13 cellular contexts compared by ENCODE assay signal in genomic region chr2:100394111-100394641, GRCh38. TPM values are rescaled to one million over a fixed set of nuclear protein-coding genes. Genes with fewer than 3 reads are reported as not detected.
DNase-seq lines count a peak whose midpoint lies in the region; ATAC-seq and TF ChIP-seq lines count a peak whose summit lies in the region.
"Had no signal": no experiment of that assay in that cellular context is flagged by ENCODE, and none has a peak within 500 bp of the region (broad histone marks: within the 10 kb centered on the region; RNA-seq: fewer than 3 reads in every experiment).

No MANE protein-coding gene starts in this region.

- TF ChIP-seq POLR2A in esophagus squamous epithelium (IDR thresholded peaks at IDR 0.05), result no peak

- no peak overlapping the region for H4K8ac ChIP-seq in neuronal stem cell (ENCODE audit: low read depth, low read length)

- no peak overlapping the region for H3K14ac ChIP-seq in neuronal stem cell (ENCODE audit: low read length)

- no peak overlapping the region for H2BK120ac ChIP-seq in neuronal stem cell (ENCODE audit: low read depth, low read length)

- no peaks in the 10 kb centered on the region for H3K4me1 ChIP-seq in neuronal stem cell (ENCODE audit: control insufficient read depth in 2 of 2, insufficient read depth in 1 of 2, low read depth in 1 of 2, low read length in 2 of 2)
- no peaks in the 10 kb centered on the region for H3K4me1 ChIP-seq in esophagus squamous epithelium
- H3K4me1 ChIP-seq: A549, prostate gland had no signal

- H3K18ac ChIP-seq in neuronal stem cell (ENCODE audit: low read length), result no peak overlapping the region

- no peak overlapping the region for H2BK15ac ChIP-seq in neuronal stem cell (ENCODE audit: low read length)

- no peaks in the 10 kb centered on the region for H3K27me3 ChIP-seq in neuronal stem cell (ENCODE audit: control insufficient read depth in 3 of 3, insufficient read depth in 3 of 3, low read depth in 1 of 3, low read length in 3 of 3)
- no peaks in the 10 kb centered on the region for H3K27me3 ChIP-seq in esophagus squamous epithelium

- no peaks in the 10 kb centered on the region for H3K79me1 ChIP-seq in neuronal stem cell (ENCODE audit: low read depth, low read length)

- TF ChIP-seq CTCF in esophagus squamous epithelium (IDR thresholded peaks at IDR 0.05), result no peak

- DNase-seq in activated CD4-positive, CD25-positive, alpha-beta regulatory T cell treated with anti-CD3 and anti-CD28 coated beads, Interleukin-2, amount 50 U/mL, for 72 hours, result no peak
- peak; percentile 18 for DNase-seq in retina
- no peak for DNase-seq in neuronal stem cell (ENCODE audit: low spot score)
- DNase-seq in NCI-H345 (lab: John Stamatoyannopoulos, UW), result no peak
- DNase-seq in esophagus squamous epithelium (lab: John Stamatoyannopoulos, UW), result no peak
- DNase-seq: activated naive CD4-positive, alpha-beta T cell treated with anti-CD3 and anti-CD28 coated beads for 36 hours; NCI-H510A treated with DMSO at 0.1 percent for 48 hours; T1000 had no signal

- H4K91ac ChIP-seq in neuronal stem cell (ENCODE audit: low read depth, low read length, poor library complexity), result no peak overlapping the region

- H3K4me3 ChIP-seq in neuronal stem cell (ENCODE audit: low read length in 2 of 2) (no peak overlapping the region), esophagus squamous epithelium (no peak overlapping the region)
- H3K4me3 ChIP-seq: A549, prostate gland had no signal

- no peak overlapping the region for H3K4ac ChIP-seq in neuronal stem cell (ENCODE audit: low read length)

- H2BK5ac ChIP-seq in neuronal stem cell (ENCODE audit: low read length), result no peak overlapping the region

- H3K27ac ChIP-seq in neuronal stem cell (replicated peaks; ENCODE audit: low read length), result no peak overlapping the region
- H3K27ac ChIP-seq in esophagus squamous epithelium, result no peak overlapping the region
- H3K27ac ChIP-seq: A549, prostate gland had no signal

- H3K9ac ChIP-seq in neuronal stem cell (ENCODE audit: low read depth, low read length, poor library complexity), result no peak overlapping the region

- H2BK12ac ChIP-seq in neuronal stem cell (ENCODE audit: low read length), result no peak overlapping the region

- H2AK5ac ChIP-seq in neuronal stem cell (ENCODE audit: low read depth, low read length), result no peak overlapping the region

- no peak overlapping the region for H2AFZ ChIP-seq in neuronal stem cell (ENCODE audit: low read length)

- H3K36me3 ChIP-seq in neuronal stem cell (replicated peaks in 1 of 2; ENCODE audit: control insufficient read depth in 2 of 2, insufficient read depth in 2 of 2, low read length in 2 of 2), result peaks cover 29 to 79% of the 10 kb centered on the region in 2 donors
- peaks cover 0 to 30% (median 0%) of the 10 kb centered on the region in 3 donors for H3K36me3 ChIP-seq in esophagus squamous epithelium
- H3K36me3 ChIP-seq: prostate gland had no signal

- H3K9me3 ChIP-seq in neuronal stem cell (replicated peaks in 1 of 2; ENCODE audit: control insufficient read depth in 2 of 2, insufficient read depth in 1 of 2, low read depth in 1 of 2, low read length in 2 of 2), result no peaks in the 10 kb centered on the region
- no peaks in the 10 kb centered on the region for H3K9me3 ChIP-seq in esophagus squamous epithelium
- H3K9me3 ChIP-seq: A549, prostate gland had no signal

- H3K4me2 ChIP-seq in neuronal stem cell (ENCODE audit: insufficient read depth, low read length, poor library complexity, severe bottlenecking), result no peak overlapping the region
- H3K4me2 ChIP-seq: A549 had no signal

- intact Hi-C loops in esophagus squamous epithelium (cut with DNase I), result no loop called here

- no peak overlapping the region for H3K23ac ChIP-seq in neuronal stem cell (ENCODE audit: low read depth, low read length, poor library complexity)

- ATAC-seq in activated CD4-positive, CD25-positive, alpha-beta regulatory T cell treated with anti-CD3 and anti-CD28 coated beads, Interleukin-2, amount 50 U/mL, for 24 hours, result peak; percentile 29 to 37
- ATAC-seq in GM21737 (IDR thresholded peaks at IDR 0.05; ENCODE audit: unreplicated experiment), result peak; percentile 48
- ATAC-seq in HG03520 (IDR thresholded peaks at IDR 0.05; ENCODE audit: unreplicated experiment), result peak; percentile 73
- ATAC-seq: A549 had no signal

- WGBS in neuronal stem cell (ENCODE audit: extremely low coverage in 2 of 2, insufficient read length in 2 of 2, insufficient replicate concordance in 1 of 2), 2 donors, result no CpG with 5 or more reads among the region's 12 CpGs
- 89 to 94% methylated on average over 12 of the region's 12 CpGs for WGBS in esophagus squamous epithelium, 2 donors

RNA-seq across cellular contexts. Expression of gene CHST10, which starts 23.3 kb away (rescaled TPM):
- polyA plus RNA-seq in neuronal stem cell (2013, experiment 1 of 2), result 17.5 TPM
- 16.7 TPM for polyA plus RNA-seq in neuronal stem cell (2013, experiment 2 of 2)
- 1 to 10 TPM in 2 of 4 donors, under 1 TPM in 2; 0.53 to 7.0 (median 3.2) TPM for total RNA-seq in esophagus squamous epithelium
